Comparison of ENCODE assay signal across 8 cellular contexts in the genomic region with DNA sequence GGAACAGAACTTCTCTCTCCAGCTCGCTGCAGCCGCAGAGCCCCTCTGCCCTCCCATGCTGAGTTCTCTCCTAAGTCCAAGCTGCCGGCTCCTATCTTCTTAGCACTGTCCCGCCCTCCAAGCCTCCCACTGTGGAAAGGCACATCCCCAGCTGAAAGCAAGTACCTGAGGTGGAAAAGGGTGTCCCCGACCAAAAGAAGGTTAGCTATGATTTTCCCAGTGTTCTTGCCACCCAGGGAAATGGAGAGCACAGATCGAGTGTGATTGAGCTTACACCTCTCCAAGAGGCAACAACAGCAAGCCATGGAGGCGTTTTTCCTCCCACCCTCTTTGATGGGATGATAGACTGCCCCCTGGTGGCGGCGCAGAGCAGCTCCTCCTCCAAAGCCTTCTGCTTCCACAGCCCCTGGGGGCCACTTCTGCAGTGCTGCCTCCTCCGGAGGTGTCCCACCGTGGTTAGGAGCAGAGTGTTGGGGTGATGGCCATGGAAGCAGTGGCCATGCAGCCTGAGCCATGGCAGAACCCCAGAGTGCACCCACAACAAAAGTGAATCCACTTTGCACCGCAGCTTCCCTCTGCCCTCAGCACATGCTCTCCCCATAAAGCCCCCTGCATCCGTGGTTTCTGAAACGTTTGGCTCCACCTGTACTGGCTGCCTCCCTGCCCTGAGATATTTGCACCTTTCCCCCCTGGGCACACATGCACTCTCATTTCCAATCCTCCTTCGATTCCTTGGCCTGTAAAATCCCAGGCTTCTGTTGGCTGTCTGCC.
A peak's percentile ranks its signal among the peaks of the same experiment; 100 is the strongest.
DNase-seq lines count a peak whose midpoint lies in the region; ATAC-seq and TF ChIP-seq lines count a peak whose summit lies in the region.

No MANE protein-coding gene starts in this region.

- peaks cover 4% of the 10 kb centered on the region for H3K27me3 Mint-ChIP-seq in activated B cell treated with CpG ODN at 0.5 μM for 24 hours

- H3K4me3 Mint-ChIP-seq in activated B cell treated with CpG ODN at 0.5 μM for 24 hours = no peak overlapping the region

- no peaks in the 10 kb centered on the region for H3K4me1 Mint-ChIP-seq in activated B cell treated with CpG ODN at 0.5 μM for 24 hours

- H3K27ac Mint-ChIP-seq in activated B cell treated with CpG ODN at 0.5 μM for 24 hours = no peak overlapping the region

- intact Hi-C loops in activated B cell treated with CpG ODN at 0.5 μM for 24 hours (cut with micrococcal nuclease) = loop anchor here (1.0 to 5.0 kb wide), 2 partner anchors 282 to 1500 kb away; no protein-coding TSS in a partner anchor

- H3K9me3 Mint-ChIP-seq in activated B cell treated with CpG ODN at 0.5 μM for 24 hours = no peaks in the 10 kb centered on the region

- POLR2A ChIA-PET in activated B cell treated with CpG ODN at 0.5 μM for 24 hours (lab: Charles Lee) = interaction anchor here (0.7 kb wide), 1 partner anchor 143 kb away, joined by 3 read pairs; the partner anchor contains the start of gene STK17A

- peak; percentile 29 for TF ChIP-seq CTCF in activated B cell treated with CpG ODN at 0.5 μM for 24 hours (IDR thresholded peaks at IDR 0.05)
- TF ChIP-seq CTCF in choroid plexus epithelial cell (conservative IDR thresholded peaks at IDR 0.05; ENCODE audit: low read depth, low read length) = peak; percentile 89

- CTCF ChIA-PET in activated B cell treated with CpG ODN at 0.5 μM for 24 hours (lab: Charles Lee) = interaction anchor here (0.7 to 1.7 kb wide), 6 partner anchors 9 to 260 kb away, joined by 3 to 6 read pairs (median 4); no protein-coding TSS in a partner anchor

- peak; percentile 82 for DNase-seq in DMS53 (lab: John Stamatoyannopoulos, UW)
- DNase-seq in NAMALWA (ENCODE audit: low spot score) = peak; percentile 73
- no peak for DNase-seq in activated B cell treated with CpG ODN at 0.5 μM for 24 hours
- DNase-seq in choroid plexus epithelial cell (ENCODE audit: low read depth) = peak; percentile 76
- peak; percentile 82 for DNase-seq in mesenteric fat pad (ENCODE audit: low spot score)
- peak; percentile 13 to 39 for DNase-seq in stimulated activated CD8-positive, alpha-beta memory T cell treated with anti-CD3 and anti-CD28 coated beads, Interleukin-7, amount 100 ng/mL, for 48 hours (ENCODE audit: extremely low read depth in 1 of 2, low read depth in 1 of 2)
- no peak for DNase-seq in NCI-H1436 treated with DMSO at 0.1 percent for 48 hours (lab: John Stamatoyannopoulos, UW)

- no peak overlapping the region for H3K4me3 ChIP-seq in choroid plexus epithelial cell (ENCODE audit: low read depth, low read length)

- peak; percentile 57 for ATAC-seq in GM21737 (IDR thresholded peaks at IDR 0.05; ENCODE audit: unreplicated experiment)
- ATAC-seq in activated B cell treated with CpG ODN at 0.5 μM for 24 hours (ENCODE audit: low read depth) = no peak

- no peaks in the 10 kb centered on the region for H3K36me3 Mint-ChIP-seq in activated B cell treated with CpG ODN at 0.5 μM for 24 hours (ENCODE audit: low read depth)

Comparison
In these comparisons a context has a peak if more than half of its experiments do, and no peak if none do; other contexts are left out.
1. DNase-seq: peak in DMS53 (single experiment), NAMALWA (single experiment), choroid plexus epithelial cell (single experiment), mesenteric fat pad (single experiment) and stimulated activated CD8-positive, alpha-beta memory T cell treated with anti-CD3 and anti-CD28 coated beads, Interleukin-7, amount 100 ng/mL, for 48 hours (2 of 2); none in activated B cell treated with CpG ODN at 0.5 μM for 24 hours (single experiment) and NCI-H1436 treated with DMSO at 0.1 percent for 48 hours (single experiment).